Comparison of ENCODE assay signal across 9 cellular contexts in the genomic region with DNA sequence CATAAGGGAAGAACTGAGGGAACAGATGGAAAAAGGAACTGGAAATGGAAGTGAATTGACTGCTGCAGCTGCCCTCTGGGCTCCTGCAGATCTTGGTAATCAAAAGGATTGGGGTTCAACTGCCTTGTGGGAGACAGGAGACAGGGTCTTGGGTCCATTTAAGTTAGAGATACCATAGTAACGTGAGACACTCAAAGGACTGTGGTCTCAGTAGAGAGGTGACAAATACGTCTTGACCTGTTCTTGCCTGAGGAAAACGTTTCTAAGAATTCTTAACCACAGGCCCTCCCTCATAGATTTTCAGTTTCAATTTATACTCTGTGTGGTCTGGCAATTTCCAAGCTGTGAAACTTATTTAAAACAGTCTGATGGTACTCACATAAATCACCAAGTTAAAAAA.
DNase-seq lines count a peak whose midpoint lies in the region; ATAC-seq and TF ChIP-seq lines count a peak whose summit lies in the region.
"Had no signal": no experiment of that assay in that cellular context is flagged by ENCODE, and none has a peak within 500 bp of the region (broad histone marks: within the 10 kb centered on the region; RNA-seq: fewer than 3 reads in every experiment).

No MANE protein-coding gene starts in this region.

- H3K36me3 ChIP-seq in PC-9 (ENCODE audit: low read depth): peaks cover 8% of the 10 kb centered on the region; the same call in 1 of the 2 replicates

- H3K9me3 Mint-ChIP-seq in effector memory CD8-positive, alpha-beta T cell: no peaks in the 10 kb centered on the region

- H3K4me2 ChIP-seq in PC-9: no peak overlapping the region

- peaks cover 44 to 57% of the 10 kb centered on the region in 2 donors for H3K4me1 Mint-ChIP-seq in effector memory CD8-positive, alpha-beta T cell (ENCODE audit: low read depth in 2 of 2)

- no peak overlapping the region for H3K27ac ChIP-seq in PC-9
- H3K27ac ChIP-seq: HL-60 had no signal

- intact Hi-C loops in PC-9 (cut with micrococcal nuclease; ENCODE audit: unreplicated experiment): no loop called here

- no peaks in the 10 kb centered on the region for H3F3A ChIP-seq in PC-9 (ENCODE audit: insufficient read depth, low read depth)

- H3K9me2 ChIP-seq in PC-9 (ENCODE audit: insufficient read depth): no peaks in the 10 kb centered on the region

- no peaks in the 10 kb centered on the region for H3K27me3 Mint-ChIP-seq in effector memory CD8-positive, alpha-beta T cell

- peak overlapping the region; percentile 59 to 68 for H3K4me3 Mint-ChIP-seq in effector memory CD8-positive, alpha-beta T cell

- H3K36me3 Mint-ChIP-seq in effector memory CD8-positive, alpha-beta T cell (ENCODE audit: insufficient read depth): peaks cover 6% of the 10 kb centered on the region

- BruUV-seq in PC-9 (replicated peaks; lab: Mats Ljungman, UMichigan): no TSS peak

- H3K27me3 ChIP-seq in PC-9 (ENCODE audit: insufficient read depth, low read depth): no peaks in the 10 kb centered on the region

- TF ChIP-seq CTCF in PC-9 (conservative IDR thresholded peaks at IDR 0.05): no peak

- H3K4me3 ChIP-seq in PC-9: no peak overlapping the region

- ATAC-seq in GM18502 (IDR thresholded peaks at IDR 0.05; ENCODE audit: poor library complexity, unreplicated experiment) (peak; percentile 99), GM21619 (IDR thresholded peaks at IDR 0.05; ENCODE audit: unreplicated experiment) (peak; percentile 96)
- ATAC-seq in effector memory CD8-positive, alpha-beta T cell (replicated peaks): peak; percentile 94

- no peaks in the 10 kb centered on the region for H3K79me2 ChIP-seq in PC-9 (ENCODE audit: low read depth)

- H2AFZ ChIP-seq in PC-9: no peak overlapping the region

- H4K20me1 ChIP-seq in PC-9 (ENCODE audit: insufficient read depth): no peaks in the 10 kb centered on the region

- peak overlapping the region; percentile 86 to 97 for H3K27ac Mint-ChIP-seq in effector memory CD8-positive, alpha-beta T cell

- no peaks in the 10 kb centered on the region for H3K4me1 ChIP-seq in PC-9 (replicated peaks; ENCODE audit: insufficient read depth)

- no peaks in the 10 kb centered on the region for H3K9me3 ChIP-seq in PC-9 (ENCODE audit: insufficient read depth, low read depth)

- CTCF ChIA-PET in PC-9 (lab: Charles Lee): no interaction called here

- peak; percentile 15 to 33 for DNase-seq in Kasumi-1 (lab: John Stamatoyannopoulos, UW)
- peak; percentile 15 to 18 (median 15) for DNase-seq in effector memory CD8-positive, alpha-beta T cell
- no peak for DNase-seq in PC-9
- DNase-seq in NCI-H2107 treated with DMSO at 0.1 percent for 48 hours (lab: John Stamatoyannopoulos, UW; ENCODE audit: unreplicated experiment): no peak
- no peak for DNase-seq in SHP77 (lab: John Stamatoyannopoulos, UW)
- no peak for DNase-seq in stimulated activated naive CD4-positive, alpha-beta T cell treated with Interleukin-2 at 50 U/mL for 16 hours (lab: John Stamatoyannopoulos, UW)

- POLR2A ChIA-PET in PC-9 (lab: Charles Lee; ENCODE audit: unreplicated experiment): no interaction called here

Comparison
In these comparisons a context has a peak if more than half of its experiments do, and no peak if none do; other contexts are left out.
1. DNase-seq: peak in Kasumi-1 (2 of 2) and effector memory CD8-positive, alpha-beta T cell (3 of 3); none in PC-9 (0 of 2), NCI-H2107 treated with DMSO at 0.1 percent for 48 hours (single experiment), SHP77 (0 of 2) and stimulated activated naive CD4-positive, alpha-beta T cell treated with Interleukin-2 at 50 U/mL for 16 hours (single experiment).
2. Peak in every context shown above with its lines, with median percentiles within 50 percentile points of each other: ATAC-seq.